ENCODE assay signal across 11 cellular contexts in genomic region chr17:5416886-5417285, GRCh38. TPM values are rescaled to one million over a fixed set of nuclear protein-coding genes. Genes with fewer than 3 reads are reported as not detected.
A peak's percentile ranks its signal among the peaks of the same experiment; 100 is the strongest.
DNase-seq lines count a peak whose midpoint lies in the region; ATAC-seq and TF ChIP-seq lines count a peak whose summit lies in the region.
"Had no signal": no experiment of that assay in that cellular context is flagged by ENCODE, and none has a peak within 500 bp of the region (broad histone marks: within the 10 kb centered on the region; RNA-seq: fewer than 3 reads in every experiment).

No MANE protein-coding gene starts in this region.

- H3K4me3 Mint-ChIP-seq in CD8-positive, alpha-beta memory T cell = peak overlapping the region; percentile 3 to 82 (median 49)
- peak overlapping the region; percentile 73 for H3K4me3 Mint-ChIP-seq in activated naive CD8-positive, alpha-beta T cell
- peak overlapping the region; percentile 65 for H3K4me3 Mint-ChIP-seq in natural killer cell

- intact Hi-C loops in natural killer cell (cut with micrococcal nuclease) = loop anchor here (5.0 kb wide), 1 partner anchor 470 kb away; the partner anchor contains the start of gene PFN1

- peaks cover 42 to 71% (median 60%) of the 10 kb centered on the region in 3 donors for H3K4me1 Mint-ChIP-seq in CD8-positive, alpha-beta memory T cell
- H3K4me1 Mint-ChIP-seq in activated naive CD8-positive, alpha-beta T cell (ENCODE audit: low read depth) = peaks cover 55% of the 10 kb centered on the region
- peaks cover 40% of the 10 kb centered on the region in 2 donors for H3K4me1 Mint-ChIP-seq in natural killer cell

- TF ChIP-seq CTCF in Loucy (conservative IDR thresholded peaks at IDR 0.05; ENCODE audit: low read length) = no peak
- no peak for TF ChIP-seq CTCF in natural killer cell (IDR thresholded peaks at IDR 0.05)

- peaks cover 0 to 4% of the 10 kb centered on the region in 2 donors for H3K27me3 Mint-ChIP-seq in CD8-positive, alpha-beta memory T cell
- H3K27me3 Mint-ChIP-seq in activated naive CD8-positive, alpha-beta T cell = no peaks in the 10 kb centered on the region
- no peaks in the 10 kb centered on the region for H3K27me3 Mint-ChIP-seq in natural killer cell (ENCODE audit: low read depth in 2 of 2)

- no peak overlapping the region for H2AFZ ChIP-seq in Loucy (ENCODE audit: low read length)

- no peaks in the 10 kb centered on the region for H3K27me3 ChIP-seq in CD8-positive, alpha-beta memory T cell (ENCODE audit: insufficient read depth, low read length, poor library complexity, severe bottlenecking)
- H3K27me3 ChIP-seq in Loucy (ENCODE audit: insufficient read depth, low read length, poor library complexity, severe bottlenecking) = no peaks in the 10 kb centered on the region
- H3K27me3 ChIP-seq: neutrophil, SJCRH30 had no signal

- CTCF ChIA-PET in CD8-positive, alpha-beta memory T cell (lab: Charles Lee) = interaction anchor here (0.5 to 3.8 kb wide), 2 partner anchors 23 to 1414 kb away, joined by 3 to 31 read pairs; partner anchors contain the start of gene C1QBP

- H3K36me3 ChIP-seq in CD8-positive, alpha-beta memory T cell (ENCODE audit: insufficient read depth, low read length) = peaks cover 39% of the 10 kb centered on the region
- H3K36me3 ChIP-seq in Loucy (ENCODE audit: insufficient read depth, low read length) = peaks cover 34% of the 10 kb centered on the region; the same call in 1 of the 2 replicates

- H3K9me3 ChIP-seq in CD8-positive, alpha-beta memory T cell (ENCODE audit: low read length) = no peaks in the 10 kb centered on the region
- H3K9me3 ChIP-seq in Loucy (ENCODE audit: insufficient read depth, low read depth, low read length) = no peaks in the 10 kb centered on the region
- H3K9me3 ChIP-seq: neutrophil, SJCRH30 had no signal

- H3K9me3 Mint-ChIP-seq in CD8-positive, alpha-beta memory T cell = no peaks in the 10 kb centered on the region
- no peaks in the 10 kb centered on the region for H3K9me3 Mint-ChIP-seq in activated naive CD8-positive, alpha-beta T cell (ENCODE audit: low read depth)
- H3K9me3 Mint-ChIP-seq in natural killer cell = no peaks in the 10 kb centered on the region

- no peak overlapping the region for H3K4me3 ChIP-seq in CD8-positive, alpha-beta memory T cell (ENCODE audit: low read length)
- peak overlapping the region; percentile 97 for H3K4me3 ChIP-seq in Loucy (ENCODE audit: low read length, poor library complexity, severe bottlenecking)
- H3K4me3 ChIP-seq: SJCRH30 had no signal

- peaks cover 68% of the 10 kb centered on the region for H4K20me1 ChIP-seq in Loucy (ENCODE audit: insufficient read depth, low read length, poor library complexity, severe bottlenecking)

- H3F3A ChIP-seq in Loucy (ENCODE audit: low read depth) = no peaks in the 10 kb centered on the region

- no peaks in the 10 kb centered on the region for H3K9me2 ChIP-seq in Loucy (replicated peaks; ENCODE audit: low read depth, low read length)

- peak overlapping the region; percentile 88 for H3K4me2 ChIP-seq in Loucy (ENCODE audit: low read depth, low read length, poor library complexity, severe bottlenecking)

- no peak for DNase-seq in CD8-positive, alpha-beta memory T cell
- no peak for DNase-seq in natural killer cell
- no peak for DNase-seq in NCI-H82 treated with DMSO at 0.1 percent for 48 hours (lab: John Stamatoyannopoulos, UW; ENCODE audit: unreplicated experiment)
- DNase-seq in AG08396 (ENCODE audit: low spot score) = no peak
- DNase-seq in cerebellar nuclear complex (lab: John Stamatoyannopoulos, UW) = no peak
- DNase-seq in DMS79 (lab: John Stamatoyannopoulos, UW) = no peak
- DNase-seq: activated CD4-positive, alpha-beta T cell treated with anti-CD3 and anti-CD28 coated beads, Interleukin-2, amount 50 U/mL, for 4 hours; SJCRH30 had no signal

- peaks cover 0 to 81% (median 12%) of the 10 kb centered on the region in 3 donors for H3K36me3 Mint-ChIP-seq in CD8-positive, alpha-beta memory T cell
- peaks cover 17% of the 10 kb centered on the region for H3K36me3 Mint-ChIP-seq in activated naive CD8-positive, alpha-beta T cell
- H3K36me3 Mint-ChIP-seq in natural killer cell = peaks cover 18% of the 10 kb centered on the region

- ATAC-seq in natural killer cell = no peak

- peak overlapping the region in 3 of 8 donors; percentile 43 to 74 (median 61) for H3K27ac Mint-ChIP-seq in CD8-positive, alpha-beta memory T cell
- H3K27ac Mint-ChIP-seq in activated naive CD8-positive, alpha-beta T cell = peak overlapping the region; percentile 50
- peak overlapping the region in 1 of 2 donors; percentile 43 for H3K27ac Mint-ChIP-seq in natural killer cell

- peaks cover 91% of the 10 kb centered on the region for H3K79me2 ChIP-seq in Loucy (ENCODE audit: insufficient read depth, low read length)

- POLR2A ChIA-PET in CD8-positive, alpha-beta memory T cell (lab: Charles Lee) = interaction anchor here (0.6 kb wide), 1 partner anchor 868 kb away, joined by 5 read pairs; no protein-coding TSS in a partner anchor

- H3K27ac ChIP-seq in CD8-positive, alpha-beta memory T cell (ENCODE audit: low read depth, low read length) = no peak overlapping the region
- H3K27ac ChIP-seq: neutrophil, SJCRH30 had no signal

- peaks cover 33% of the 10 kb centered on the region for H3K4me1 ChIP-seq in CD8-positive, alpha-beta memory T cell (ENCODE audit: insufficient read depth, low read length)
- peaks cover 46% of the 10 kb centered on the region for H3K4me1 ChIP-seq in Loucy (ENCODE audit: insufficient read depth, low read length, poor library complexity, severe bottlenecking)
- H3K4me1 ChIP-seq: SJCRH30 had no signal

- peak overlapping the region; percentile 53 for H3K9ac ChIP-seq in Loucy (ENCODE audit: low read depth, low read length, poor library complexity, severe bottlenecking)

RNA-seq across cellular contexts. Expression of gene NUP88, which starts 2.6 kb away (rescaled TPM):
- 100 to 1,000 TPM; 131 to 144 TPM for total RNA-seq in CD8-positive, alpha-beta memory T cell
- polyA plus RNA-seq in CD8-positive, alpha-beta memory T cell = 113 TPM
- 100 to 1,000 TPM; 112 to 136 (median 125) TPM for total RNA-seq in natural killer cell

RNA-seq across cellular contexts. Expression of gene RPAIN, which starts 3.1 kb away (rescaled TPM):
- 10 to 100 TPM; 50.6 to 51.0 TPM for total RNA-seq in CD8-positive, alpha-beta memory T cell
- 36.9 TPM for polyA plus RNA-seq in CD8-positive, alpha-beta memory T cell
- total RNA-seq in natural killer cell = 10 to 100 TPM; 61.8 to 87.7 (median 74.4) TPM

RNA-seq across cellular contexts. Expression of gene C1QBP, which starts 22.1 kb away (rescaled TPM):
- 100 to 1,000 TPM; 544 to 565 TPM for total RNA-seq in CD8-positive, alpha-beta memory T cell
- 241 TPM for polyA plus RNA-seq in CD8-positive, alpha-beta memory T cell
- total RNA-seq in natural killer cell = 10 to 100 TPM; 38.1 to 40.8 (median 40.0) TPM

RNA-seq across cellular contexts. Expression of gene DHX33, which starts 51.9 kb away (rescaled TPM):
- 10 to 100 TPM; 49.7 to 50.8 TPM for total RNA-seq in CD8-positive, alpha-beta memory T cell
- polyA plus RNA-seq in CD8-positive, alpha-beta memory T cell = 0.54 TPM
- 1 to 10 TPM; 5.5 to 8.8 (median 7.7) TPM for total RNA-seq in natural killer cell

Comparison
In these comparisons a context has a peak if more than half of its experiments do, and no peak if none do; other contexts are left out.
1. RNA of gene C1QBP, which starts 22.1 kb away (total RNA-seq): 544 to 565 TPM in CD8-positive, alpha-beta memory T cell; 38.1 to 40.8 TPM in natural killer cell; every median in the first group is over 10 times any median in the second.
2. Peak in every context shown above with its lines, with median percentiles within 50 percentile points of each other: H3K4me3 Mint-ChIP-seq.